16 cellular contexts compared by ENCODE assay signal in genomic region chr1:107858323-107858722, GRCh38.
A peak's percentile ranks its signal among the peaks of the same experiment; 100 is the strongest.
DNase-seq lines count a peak whose midpoint lies in the region; ATAC-seq and TF ChIP-seq lines count a peak whose summit lies in the region.
"Had no signal": no experiment of that assay in that cellular context is flagged by ENCODE, and none has a peak within 500 bp of the region (broad histone marks: within the 10 kb centered on the region; RNA-seq: fewer than 3 reads in every experiment).

No MANE protein-coding gene starts in this region.

- H3K79me2 ChIP-seq in GM23338 (replicated peaks; ENCODE audit: insufficient read depth) (no peaks in the 10 kb centered on the region), mesendoderm (ENCODE audit: control insufficient read depth, insufficient read depth, low read length) (no peaks in the 10 kb centered on the region)

- H3K27ac ChIP-seq in GM23338 (ENCODE audit: low read depth) (no peak overlapping the region), mesendoderm (ENCODE audit: low read depth, low read length) (no peak overlapping the region), esophagus squamous epithelium (no peak overlapping the region)
- H3K27ac ChIP-seq: GM23248 had no signal

- POLR2A ChIA-PET in activated B cell treated with CpG ODN at 0.5 μM for 24 hours (lab: Charles Lee) = no interaction called here

- no peak overlapping the region for H3K9ac ChIP-seq in mesendoderm (ENCODE audit: low read length)
- H3K9ac ChIP-seq: GM23248 had no signal

- H3K79me1 ChIP-seq in mesendoderm (ENCODE audit: low read length) = no peaks in the 10 kb centered on the region

- no peak overlapping the region for H3K4ac ChIP-seq in mesendoderm (ENCODE audit: low read depth, low read length)

- no peak overlapping the region for H3K56ac ChIP-seq in mesendoderm (ENCODE audit: low read length)

- H3K36me3 ChIP-seq in GM23338 (ENCODE audit: insufficient read depth) (no peaks in the 10 kb centered on the region), mesendoderm (ENCODE audit: control insufficient read depth, insufficient read depth, low read length) (no peaks in the 10 kb centered on the region), esophagus squamous epithelium (no peaks in the 10 kb centered on the region)
- H3K36me3 ChIP-seq: HAP-1 had no signal

- no peak overlapping the region for H2BK5ac ChIP-seq in mesendoderm (ENCODE audit: low read length)

- WGBS in mesendoderm (ENCODE audit: extremely low coverage, insufficient coverage, low lambda C conversion rate) = no CpG with 5 or more reads among the region's 5 CpGs
- 90 to 96% methylated on average over 5 of the region's 5 CpGs for WGBS in esophagus squamous epithelium, 2 donors

- H4K20me1 ChIP-seq in GM23338 (replicated peaks; ENCODE audit: insufficient read depth) = no peaks in the 10 kb centered on the region

- TF ChIP-seq CTCF in GM23338 (conservative IDR thresholded peaks at IDR 0.05; ENCODE audit: low read depth in 2 of 2) (no peak), activated B cell treated with CpG ODN at 0.5 μM for 24 hours (IDR thresholded peaks at IDR 0.05) (no peak), esophagus squamous epithelium (IDR thresholded peaks at IDR 0.05) (no peak)

- no peak overlapping the region for H2BK15ac ChIP-seq in mesendoderm (replicated peaks; ENCODE audit: low read depth)

- no peak for TF ChIP-seq POLR2A in esophagus squamous epithelium (IDR thresholded peaks at IDR 0.05)

- H3K36me3 Mint-ChIP-seq in GM23338 (ENCODE audit: low read depth) = peaks cover 7% of the 10 kb centered on the region; the same call in 1 of the 3 replicates
- H3K36me3 Mint-ChIP-seq in activated B cell treated with CpG ODN at 0.5 μM for 24 hours (ENCODE audit: low read depth) = peaks cover 32% of the 10 kb centered on the region

- H3K18ac ChIP-seq in mesendoderm (ENCODE audit: low read length) = no peak overlapping the region

- ATAC-seq in GM23338 (peak; percentile 57), activated B cell treated with CpG ODN at 0.5 μM for 24 hours (ENCODE audit: low read depth) (no peak), GM19455 (IDR thresholded peaks at IDR 0.05; ENCODE audit: unreplicated experiment) (no peak)
- ATAC-seq: CD8-positive, alpha-beta T cell had no signal

- H3K9me3 ChIP-seq in esophagus squamous epithelium = no peaks in the 10 kb centered on the region
- H3K9me3 ChIP-seq: Caco-2, HAP-1 had no signal

- H3K4me3 ChIP-seq in GM23338 (no peak overlapping the region), mesendoderm (ENCODE audit: low read length) (no peak overlapping the region), esophagus squamous epithelium (no peak overlapping the region)
- H3K4me3 ChIP-seq: GM23248, HAP-1 had no signal

- H3K4me2 ChIP-seq in GM23338 = no peak overlapping the region
- H3K4me2 ChIP-seq in mesendoderm (ENCODE audit: low read length) = no peak overlapping the region

- no peaks in the 10 kb centered on the region for H3K27me3 ChIP-seq in GM23338 (ENCODE audit: insufficient read depth)
- no peaks in the 10 kb centered on the region for H3K27me3 ChIP-seq in mesendoderm (ENCODE audit: insufficient read depth, low read length, poor library complexity)
- H3K27me3 ChIP-seq in esophagus squamous epithelium = no peaks in the 10 kb centered on the region

- H3K4me3 Mint-ChIP-seq in GM23338 = no peak overlapping the region
- no peak overlapping the region for H3K4me3 Mint-ChIP-seq in activated B cell treated with CpG ODN at 0.5 μM for 24 hours
- H3K4me3 Mint-ChIP-seq: CD8-positive, alpha-beta T cell; HFFc6 had no signal

- no peaks in the 10 kb centered on the region for H3K9me2 ChIP-seq in GM23338 (ENCODE audit: insufficient read depth)

- peaks cover 34% of the 10 kb centered on the region for H3K4me1 Mint-ChIP-seq in GM23338
- peaks cover 63% of the 10 kb centered on the region for H3K4me1 Mint-ChIP-seq in activated B cell treated with CpG ODN at 0.5 μM for 24 hours

- DNase-seq in GM23338 (ENCODE audit: low spot score) = no peak
- DNase-seq in activated B cell treated with CpG ODN at 0.5 μM for 24 hours = no peak
- peak; percentile 13 for DNase-seq in mesendoderm
- DNase-seq in head of caudate nucleus = no peak
- no peak for DNase-seq in esophagus squamous epithelium (lab: John Stamatoyannopoulos, UW)
- DNase-seq: C1 segment of cervical spinal cord; Caco-2; CD8-positive, alpha-beta T cell; DMS 273 treated with DMSO at 0.1 percent for 48 hours; DMS53; DMS79 treated with DMSO at 0.1 percent for 48 hours; GF-D8; GM23248; HFFc6 had no signal

- CTCF ChIA-PET in activated B cell treated with CpG ODN at 0.5 μM for 24 hours (lab: Charles Lee) = no interaction called here

- no peak overlapping the region for H2BK120ac ChIP-seq in mesendoderm (ENCODE audit: low read depth, low read length)

- H4K5ac ChIP-seq in mesendoderm (ENCODE audit: low read length) = no peak overlapping the region

- H3K23ac ChIP-seq in mesendoderm (ENCODE audit: low read length) = no peak overlapping the region

- no peaks in the 10 kb centered on the region; the same call in 2 of the 3 replicates for H3K9me3 Mint-ChIP-seq in GM23338
- H3K9me3 Mint-ChIP-seq in activated B cell treated with CpG ODN at 0.5 μM for 24 hours = peaks cover 15% of the 10 kb centered on the region
- H3K9me3 Mint-ChIP-seq: HFFc6 had no signal

- H3K27me3 Mint-ChIP-seq in GM23338 (ENCODE audit: insufficient read depth, low read depth, poor library complexity) = peaks cover 5% of the 10 kb centered on the region
- no peaks in the 10 kb centered on the region for H3K27me3 Mint-ChIP-seq in activated B cell treated with CpG ODN at 0.5 μM for 24 hours

- H2AFZ ChIP-seq in GM23338 = no peak overlapping the region
- H2AFZ ChIP-seq: GM23248 had no signal

- H3K27ac Mint-ChIP-seq in GM23338 = no peak overlapping the region
- peak overlapping the region; percentile 30 for H3K27ac Mint-ChIP-seq in activated B cell treated with CpG ODN at 0.5 μM for 24 hours
- H3K27ac Mint-ChIP-seq: CD8-positive, alpha-beta T cell; HFFc6 had no signal

- no peak overlapping the region for H4K8ac ChIP-seq in mesendoderm (ENCODE audit: low read depth, low read length)

- H3K4me1 ChIP-seq in GM23338 (ENCODE audit: insufficient read depth) (no peaks in the 10 kb centered on the region), mesendoderm (ENCODE audit: control insufficient read depth, low read depth, low read length) (peaks cover 4% of the 10 kb centered on the region), esophagus squamous epithelium (no peaks in the 10 kb centered on the region)
- H3K4me1 ChIP-seq: Caco-2, HAP-1 had no signal

- no peaks in the 10 kb centered on the region for H3F3A ChIP-seq in GM23338 (replicated peaks; ENCODE audit: low read depth)

- no peak overlapping the region for H2AK5ac ChIP-seq in mesendoderm (ENCODE audit: low read length)

- intact Hi-C loops in activated B cell treated with CpG ODN at 0.5 μM for 24 hours (cut with micrococcal nuclease) (no loop called here), head of caudate nucleus (cut with DNase I) (no loop called here), esophagus squamous epithelium (cut with DNase I) (no loop called here)

TF ChIP-seq in GM23338, 12 proteins besides CTCF, POLR2A, EP300 and RAD21 (continues in another document):
- TF ChIP-seq POLR2AphosphoS5 (IDR thresholded peaks at IDR 0.05; ENCODE audit: low read depth) (no peak), REST (IDR thresholded peaks at IDR 0.05; ENCODE audit: unreplicated experiment) (no peak), EZH2phosphoT487 (IDR thresholded peaks at IDR 0.05; ENCODE audit: unreplicated experiment) (no peak), ZNF331 (CRISPR knock-in tag; IDR thresholded peaks at IDR 0.05; ENCODE audit: low read depth) (no peak)
